In the genomic region with DNA sequence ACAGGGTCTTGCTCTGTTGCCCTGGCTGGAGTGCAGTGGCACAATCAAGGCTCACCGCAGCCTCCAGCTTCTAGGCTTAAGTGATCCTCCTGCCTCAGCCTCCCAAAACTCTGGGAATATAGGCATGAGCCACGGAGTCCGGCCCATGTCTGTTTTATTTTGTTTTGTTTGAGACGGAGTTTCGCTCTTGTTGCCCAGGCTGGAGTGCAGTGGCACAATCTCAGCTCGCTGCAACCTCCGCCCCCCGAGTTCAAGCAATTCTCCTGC, we compare ENCODE assay signal across 9 cellular contexts. TPM values are rescaled to one million over a fixed set of nuclear protein-coding genes. Genes with fewer than 3 reads are reported as not detected.
DNase-seq lines count a peak whose midpoint lies in the region; ATAC-seq, FAIRE-seq and TF ChIP-seq lines count a peak whose summit lies in the region.
"Not testable (repeated sequence)": the region's sequence is repeated elsewhere in the genome, so short reads cannot be mapped to it uniquely, and the experiment has no call there.
"Had no signal": no experiment of that assay in that cellular context is flagged by ENCODE, and none has a peak within 500 bp of the region (broad histone marks: within the 10 kb centered on the region; RNA-seq: fewer than 3 reads in every experiment).

No MANE protein-coding gene starts in this region.

- not testable (repeated sequence) for H3K9me3 ChIP-seq in BLaER1; IMR-90 (ENCODE audit: control insufficient read depth, insufficient read depth, low read length); astrocyte (ENCODE audit: insufficient read depth, low read depth, low read length); neutrophil; suprapubic skin

- not testable (repeated sequence) for FAIRE-seq in astrocyte (lab: Jason Lieb, UNC)

- H4K8ac ChIP-seq in IMR-90 (ENCODE audit: low read depth in 2 of 2, low read length in 2 of 2) = peak overlapping the region; percentile 68 to 97; a peak in 3 of 4 replicates

- ATAC-seq in IMR-90 (ENCODE audit: low read depth) = not testable (repeated sequence)

- peak overlapping the region; percentile 84 for H3K4me3 Mint-ChIP-seq in astrocyte (ENCODE audit: unreplicated experiment)

- H3K9ac ChIP-seq in BLaER1 (peak overlapping the region; percentile 86), IMR-90 (ENCODE audit: low read depth, low read length) (peak overlapping the region; percentile 74), astrocyte (ENCODE audit: low read length) (peak overlapping the region; percentile 96)

- not testable (repeated sequence) for H3K56ac ChIP-seq in IMR-90 (ENCODE audit: extremely low read depth, insufficient read depth, low read length)

- H3K4me2 ChIP-seq in BLaER1 = peak overlapping the region; percentile 92
- peak overlapping the region; percentile 71 for H3K4me2 ChIP-seq in IMR-90 (ENCODE audit: low read depth, low read length)
- H3K4me2 ChIP-seq in astrocyte (ENCODE audit: low read length) = peak overlapping the region; percentile 98

- not testable (repeated sequence) for BruUV-seq in IMR-90 (replicated peaks; lab: Mats Ljungman, UMichigan)

- H3K27me3 ChIP-seq in BLaER1; IMR-90 (ENCODE audit: control insufficient read depth, insufficient read depth, low read length); astrocyte (ENCODE audit: insufficient read depth, low read length); layer of hippocampus (ENCODE audit: control insufficient read depth, insufficient read depth, low read length); neutrophil; suprapubic skin: not testable (repeated sequence)

- peak overlapping the region; percentile 94 for H3K27ac ChIP-seq in BLaER1
- H3K27ac ChIP-seq in IMR-90 (ENCODE audit: insufficient read depth, low read length) = peak overlapping the region; percentile 51
- H3K27ac ChIP-seq in VCaP = peak overlapping the region; percentile 99
- H3K27ac ChIP-seq in astrocyte (ENCODE audit: low read depth, low read length) = peak overlapping the region; percentile 98
- H3K27ac ChIP-seq in epithelial cell of prostate = peak overlapping the region; percentile 92
- H3K27ac ChIP-seq in layer of hippocampus (ENCODE audit: low read depth, low read length) = peak overlapping the region; percentile 100
- H3K27ac ChIP-seq in neutrophil = peak overlapping the region; percentile 91
- peak overlapping the region; percentile 97 for H3K27ac ChIP-seq in suprapubic skin

- peak overlapping the region; percentile 63 for H3K23ac ChIP-seq in IMR-90 (ENCODE audit: low read depth, low read length)

- H3K27me3 Mint-ChIP-seq in astrocyte (ENCODE audit: low read depth, unreplicated experiment) = not testable (repeated sequence)

- peaks cover 19% of the 10 kb centered on the region for H3K79me2 ChIP-seq in astrocyte (ENCODE audit: insufficient read depth, low read length)

- not testable (repeated sequence) for TF ChIP-seq EP300 in suprapubic skin (IDR thresholded peaks at IDR 0.05)

- peak overlapping the region; percentile 98 for H2AK9ac ChIP-seq in IMR-90 (replicated peaks; ENCODE audit: low read depth, low read length, poor library complexity)

- H3K4me3 ChIP-seq in BLaER1 = peak overlapping the region; percentile 77
- peak overlapping the region; percentile 57 for H3K4me3 ChIP-seq in IMR-90 (ENCODE audit: insufficient read depth, low read depth, low read length)
- H3K4me3 ChIP-seq in astrocyte (ENCODE audit: insufficient read depth, low read depth, low read length) = peak overlapping the region; percentile 80
- peak overlapping the region; percentile 96 to 98 for H3K4me3 ChIP-seq in neutrophil (ENCODE audit: low read depth in 1 of 2, low read length in 1 of 2)
- H3K4me3 ChIP-seq in suprapubic skin = peak overlapping the region; percentile 80

- peaks cover 15 to 41% of the 10 kb centered on the region in 2 experiments for H3K79me1 ChIP-seq in IMR-90 (ENCODE audit: low read depth in 1 of 2, low read length in 2 of 2)

- H4K20me1 ChIP-seq in BLaER1; IMR-90 (ENCODE audit: insufficient read depth, low read length); astrocyte (ENCODE audit: insufficient read depth, low read length): not testable (repeated sequence)

- H2BK120ac ChIP-seq in IMR-90 (ENCODE audit: low read depth, low read length) = not testable (repeated sequence)

- intact Hi-C loops in IMR-90 (cut with micrococcal nuclease) = loop anchor here (1.0 to 2.0 kb wide), 2 partner anchors 167 to 228 kb away; no protein-coding TSS in a partner anchor

- H2AFZ ChIP-seq in IMR-90 (replicated peaks; ENCODE audit: low read length, poor library complexity) (peak overlapping the region; percentile 98), astrocyte (ENCODE audit: low read depth, low read length) (peak overlapping the region; percentile 94)

- not testable (repeated sequence) for TF ChIP-seq POLR2A in IMR-90 (IDR thresholded peaks at IDR 0.05; ENCODE audit: low read depth, low read length); suprapubic skin (IDR thresholded peaks at IDR 0.05)

- peak overlapping the region; percentile 85; the same call in 1 of the 2 replicates for H3K4ac ChIP-seq in IMR-90 (ENCODE audit: low read depth, low read length)

- peaks cover 20% of the 10 kb centered on the region for H3K9me1 ChIP-seq in IMR-90 (ENCODE audit: insufficient read depth, low read length)

- H3K36me3 Mint-ChIP-seq in astrocyte (ENCODE audit: low read depth, unreplicated experiment) = not testable (repeated sequence)

- H3K14ac ChIP-seq in IMR-90 (replicated peaks; ENCODE audit: low read depth, low read length) = 0 out of 2 replicates have a peak overlapping the region, but pooled peaks have one; percentile 3

- not testable (repeated sequence) for TF ChIP-seq RAD21 in IMR-90 (IDR thresholded peaks at IDR 0.05; ENCODE audit: low read length)

- peak overlapping the region; percentile 56 for H2AK5ac ChIP-seq in IMR-90 (ENCODE audit: low read depth, low read length)

- H4K91ac ChIP-seq in IMR-90 (ENCODE audit: insufficient read depth, low read depth, low read length) = not testable (repeated sequence)

- H4K5ac ChIP-seq in IMR-90 (ENCODE audit: low read depth, low read length) = peak overlapping the region; percentile 46

- WGBS in IMR-90 (ENCODE audit: extremely low coverage in 2 of 2, insufficient read length in 1 of 2), 2 experiments = 100% methylated on average over 3 of the region's 8 CpGs; no CpG with 5 or more reads in 1 of the 2 experiments
- 88% methylated on average over 8 of the region's 8 CpGs for WGBS in suprapubic skin

- peak overlapping the region; percentile 80 for H3K27ac Mint-ChIP-seq in astrocyte (ENCODE audit: unreplicated experiment)

- H3K36me3 ChIP-seq in BLaER1 = peaks cover 27% of the 10 kb centered on the region
- H3K36me3 ChIP-seq in IMR-90 (ENCODE audit: control insufficient read depth, insufficient read depth, low read length); astrocyte (ENCODE audit: insufficient read depth, low read length); neutrophil: not testable (repeated sequence)
- H3K36me3 ChIP-seq in suprapubic skin = peaks cover 13% of the 10 kb centered on the region

- CTCF ChIA-PET in IMR-90 (lab: Yijun Ruan, JAX) = interaction anchor here (1.1 to 1.6 kb wide), 3 partner anchors 10 to 168 kb away, joined by 3 to 5 read pairs (median 4); no protein-coding TSS in a partner anchor

- H3K4me1 ChIP-seq in BLaER1 (peaks cover 40% of the 10 kb centered on the region), astrocyte (ENCODE audit: insufficient read depth, low read length) (peaks cover 10% of the 10 kb centered on the region), neutrophil (ENCODE audit: control insufficient read depth in 1 of 2, insufficient read depth in 1 of 2, low read depth in 1 of 2, low read length in 1 of 2) (peaks cover 20 to 22% of the 10 kb centered on the region in 2 experiments), suprapubic skin (peaks cover 33% of the 10 kb centered on the region)
- not testable (repeated sequence) for H3K4me1 ChIP-seq in IMR-90 (ENCODE audit: control insufficient read depth, insufficient read depth, low read length)

- DNase-seq in IMR-90; astrocyte (ENCODE audit: low read depth); epithelial cell of prostate (ENCODE audit: low read depth, low spot score); suprapubic skin (ENCODE audit: low spot score in 2 of 2): not testable (repeated sequence)

- POLR2A ChIA-PET in IMR-90 (lab: Charles Lee; ENCODE audit: unreplicated experiment) = interaction anchor here (0.5 kb wide), 1 partner anchor 1452 kb away, joined by 3 read pairs; no protein-coding TSS in a partner anchor

- not testable (repeated sequence) for H3K4me1 Mint-ChIP-seq in astrocyte (ENCODE audit: low read depth, unreplicated experiment)

- H3K18ac ChIP-seq in IMR-90 (ENCODE audit: low read depth, low read length) = not testable (repeated sequence)

- H2BK15ac ChIP-seq in IMR-90 (ENCODE audit: low read depth, low read length) = not testable (repeated sequence)

- not testable (repeated sequence) for TF ChIP-seq CTCF in IMR-90 (conservative IDR thresholded peaks at IDR 0.05; ENCODE audit: low read depth, low read length); VCaP (conservative IDR thresholded peaks at IDR 0.05); astrocyte (IDR thresholded peaks at IDR 0.05; ENCODE audit: insufficient read depth, low read depth, low read length); neutrophil (IDR thresholded peaks at IDR 0.05); suprapubic skin (IDR thresholded peaks at IDR 0.05)

- not testable (repeated sequence) for H3K9me3 Mint-ChIP-seq in astrocyte (ENCODE audit: unreplicated experiment)

- in situ Hi-C loops in IMR-90 (cut with MboI; ENCODE audit: low sequenced_read_pairs) = not testable (repeated sequence)

- H2BK5ac ChIP-seq in IMR-90 (ENCODE audit: low read depth, low read length, poor library complexity, severe bottlenecking) = not testable (repeated sequence)

- dilution Hi-C loops in IMR-90 (cut with HindIII; ENCODE audit: low sequenced_read_pairs, unreplicated experiment) = not testable (repeated sequence)

- H2BK20ac ChIP-seq in IMR-90 (ENCODE audit: low read depth, low read length) = not testable (repeated sequence)

RNA-seq across cellular contexts. Expression of gene ARL2, which starts 0.9 kb away (rescaled TPM):
- total RNA-seq in IMR-90 (2012; rRNA removed) (46.4 and 48.9 TPM in 2 replicates), astrocyte (41.7 and 47.6 TPM in 2 replicates), suprapubic skin (10 to 100 TPM; 67.8 to 91.3 (median 87.8) TPM)
- 152 and 168 TPM in 2 replicates for polyA plus RNA-seq in IMR-90 (2012; rRNA removed)
- 75.2 and 195 TPM in 2 replicates for polyA plus RNA-seq in IMR-90 (2012; cell fraction: cytosol; rRNA removed)
- polyA plus RNA-seq in IMR-90 (2012; cell fraction: nucleus; rRNA removed; ENCODE audit: low replicate concordance) = 54.5 and 73.7 TPM in 2 replicates

RNA-seq across cellular contexts. Expression of gene SNX15, which starts 12.3 kb away (rescaled TPM):
- 8.1 and 9.0 TPM in 2 replicates for total RNA-seq in IMR-90 (2012; rRNA removed)
- 15.2 and 16.3 TPM in 2 replicates for polyA plus RNA-seq in IMR-90 (2012; rRNA removed)
- 12.7 and 13.7 TPM in 2 replicates for polyA plus RNA-seq in IMR-90 (2012; cell fraction: cytosol; rRNA removed)
- 11.7 and 14.6 TPM in 2 replicates for polyA plus RNA-seq in IMR-90 (2012; cell fraction: nucleus; rRNA removed; ENCODE audit: low replicate concordance)
- 15.4 and 18.5 TPM in 2 replicates for total RNA-seq in astrocyte
- total RNA-seq in suprapubic skin = 10 to 100 TPM; 12.1 to 30.9 (median 24.2) TPM

RNA-seq across cellular contexts. Expression of gene BATF2, which starts 18.1 kb away (rescaled TPM):
- 0.36 and 0.56 TPM in 2 replicates for total RNA-seq in IMR-90 (2012; rRNA removed)
- polyA plus RNA-seq in IMR-90 (2012; rRNA removed) = 1.2 and 1.6 TPM in 2 replicates
- 0.47 and 1.5 TPM in 2 replicates for polyA plus RNA-seq in IMR-90 (2012; cell fraction: cytosol; rRNA removed)
- 1.1 and 1.2 TPM in 2 replicates for polyA plus RNA-seq in IMR-90 (2012; cell fraction: nucleus; rRNA removed; ENCODE audit: low replicate concordance)
- total RNA-seq in astrocyte = 4.5 and 5.0 TPM in 2 replicates
- under 1 TPM in 2 of 4 donors, not detected in 2; 0.30 to 0.38 TPM for total RNA-seq in suprapubic skin

RNA-seq across cellular contexts. Expression of gene SAC3D1, which starts 26.1 kb away (rescaled TPM):
- total RNA-seq in IMR-90 (2012; rRNA removed) = 2.8 and 2.9 TPM in 2 replicates
- 13.2 and 15.4 TPM in 2 replicates for polyA plus RNA-seq in IMR-90 (2012; rRNA removed)
- polyA plus RNA-seq in IMR-90 (2012; cell fraction: cytosol; rRNA removed) = 15.5 and 29.2 TPM in 2 replicates
- polyA plus RNA-seq in IMR-90 (2012; cell fraction: nucleus; rRNA removed; ENCODE audit: low replicate concordance) = 6.5 and 20.0 TPM in 2 replicates
- 13.8 and 14.6 TPM in 2 replicates for total RNA-seq in astrocyte
- 10 to 100 TPM in 3 of 4 donors, 1 to 10 TPM in 1; 8.7 to 16.5 (median 12.4) TPM for total RNA-seq in suprapubic skin

RNA-seq across cellular contexts. Expression of gene MAJIN, which starts 43.0 kb away (rescaled TPM):
- total RNA-seq in IMR-90 (2012; rRNA removed) (not detected in 2 replicates), astrocyte (not detected in 2 replicates), suprapubic skin (not detected)
- not detected in 2 replicates for polyA plus RNA-seq in IMR-90 (2012; rRNA removed)
- polyA plus RNA-seq in IMR-90 (2012; cell fraction: cytosol; rRNA removed) = 0.04 TPM in 1 of 2 replicates, not detected in the other
- polyA plus RNA-seq in IMR-90 (2012; cell fraction: nucleus; rRNA removed; ENCODE audit: low replicate concordance) = 0.06 TPM in 1 of 2 replicates, not detected in the other
- total RNA-seq: mucosa of descending colon had no signal
